ENCODE assay signal across 1 cellular context in the genomic region with DNA sequence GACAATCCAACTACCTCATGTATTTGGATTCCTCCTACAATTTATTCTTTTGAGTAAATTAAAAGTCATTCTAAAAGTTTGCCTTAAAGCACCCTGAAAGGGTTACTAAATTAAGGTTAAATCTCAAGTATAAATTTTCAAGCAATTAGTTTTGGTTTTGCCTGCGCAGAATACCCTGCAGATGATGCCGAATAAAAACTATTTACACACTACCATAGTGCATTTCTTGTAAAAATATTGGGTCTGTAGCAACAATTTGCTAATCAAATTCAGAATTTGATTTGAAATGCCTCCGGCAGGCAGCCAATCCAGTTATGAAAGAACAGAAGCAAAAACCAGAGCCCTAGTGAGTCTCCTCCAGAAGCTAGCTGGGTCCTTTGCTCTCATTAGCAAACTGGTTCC.
A peak's percentile ranks its signal among the peaks of the same experiment; 100 is the strongest.
TF ChIP-seq lines count a peak whose summit lies in the region.

No MANE protein-coding gene starts in this region.

TF ChIP-seq in SK-N-SH treated with all-trans-retinoic acid at 6 μM for 48 hours, 23 proteins besides CTCF, POLR2A, EP300 and RAD21 (continued from another document):
- TF ChIP-seq CSRNP3 (CRISPR knock-in tag; IDR thresholded peaks at IDR 0.05) = peak; percentile 91
- no peak for TF ChIP-seq PPARA (CRISPR knock-in tag; IDR thresholded peaks at IDR 0.05; ENCODE audit: borderline replicate concordance)
- no peak for TF ChIP-seq TOX (CRISPR knock-in tag; IDR thresholded peaks at IDR 0.05; ENCODE audit: borderline replicate concordance)
- no peak for TF ChIP-seq GLIS3 (CRISPR knock-in tag; IDR thresholded peaks at IDR 0.05)
- no peak for TF ChIP-seq ZFP30 (CRISPR knock-in tag; IDR thresholded peaks at IDR 0.05)
- TF ChIP-seq RARB (CRISPR knock-in tag; IDR thresholded peaks at IDR 0.05) = no peak
- no peak for TF ChIP-seq OSR1 (CRISPR knock-in tag; IDR thresholded peaks at IDR 0.05)
TF ChIP-seq in SK-N-SH treated with all-trans-retinoic acid at 6 μM for 48 hours: peak in this region for 9.
